ENCODE assay signal across 15 cellular contexts in genomic region chr15:77840962-77841361, GRCh38.
A peak's percentile ranks its signal among the peaks of the same experiment; 100 is the strongest.
DNase-seq lines count a peak whose midpoint lies in the region; ATAC-seq and TF ChIP-seq lines count a peak whose summit lies in the region.
"Had no signal": no experiment of that assay in that cellular context is flagged by ENCODE, and none has a peak within 500 bp of the region (broad histone marks: within the 10 kb centered on the region; RNA-seq: fewer than 3 reads in every experiment).

No MANE protein-coding gene starts in this region.

- CTCF ChIA-PET in BJ (lab: Yijun Ruan, JAX): interaction anchor here (0.9 kb wide), 1 partner anchor 19 kb away, joined by 3 read pairs; no protein-coding TSS in a partner anchor

- H3K27me3 Mint-ChIP-seq in activated T-cell treated with anti-CD3 and anti-CD28 coated beads, Interleukin-2, amount 50 U/mL, for 24 hours: peaks cover 25% of the 10 kb centered on the region

- WGBS in lung, 2 donors: 50 to 71% methylated on average over 9 of the region's 9 CpGs

- H3K9me3 Mint-ChIP-seq in activated T-cell treated with anti-CD3 and anti-CD28 coated beads, Interleukin-2, amount 50 U/mL, for 24 hours: peaks cover 3% of the 10 kb centered on the region
- H3K9me3 Mint-ChIP-seq: T-helper 2 cell treated with Interferon-gamma antibody and Interleukin-4, amounts not matched to agents 5 μg/mL and 100 μg/mL, for 36 hours had no signal

- ATAC-seq in lung (ENCODE audit: insufficient read depth, low FRiP score) (peak; percentile 65), HG02610 (IDR thresholded peaks at IDR 0.05; ENCODE audit: unreplicated experiment) (no peak)
- ATAC-seq: HepG2 had no signal

- H3K27me3 ChIP-seq in BJ (ENCODE audit: control insufficient read depth, insufficient read depth, low read length) (peaks cover 19% of the 10 kb centered on the region), MG63 (peaks cover 2% of the 10 kb centered on the region; the same call in 1 of the 2 replicates), lung (ENCODE audit: control insufficient read depth, insufficient read depth) (no peaks in the 10 kb centered on the region)
- H3K27me3 ChIP-seq: adrenal gland had no signal

- no peaks in the 10 kb centered on the region for H3K4me1 Mint-ChIP-seq in activated T-cell treated with anti-CD3 and anti-CD28 coated beads, Interleukin-2, amount 50 U/mL, for 24 hours (ENCODE audit: low read depth)
- H3K4me1 Mint-ChIP-seq: CD4-positive, CD25-positive, alpha-beta regulatory T cell had no signal

- no peak overlapping the region for H3K27ac Mint-ChIP-seq in activated T-cell treated with anti-CD3 and anti-CD28 coated beads, Interleukin-2, amount 50 U/mL, for 24 hours
- H3K27ac Mint-ChIP-seq: CD4-positive, CD25-positive, alpha-beta regulatory T cell; nephron; T-helper 2 cell treated with Interferon-gamma antibody and Interleukin-4, amounts not matched to agents 5 μg/mL and 100 μg/mL, for 36 hours had no signal

- no peaks in the 10 kb centered on the region for H3K36me3 ChIP-seq in BJ (ENCODE audit: control insufficient read depth, insufficient read depth, low read length)
- no peaks in the 10 kb centered on the region for H3K36me3 ChIP-seq in MG63
- H3K36me3 ChIP-seq in lung (ENCODE audit: control insufficient read depth in 2 of 2, insufficient read depth in 2 of 2, low read length in 2 of 2): no peaks in the 10 kb centered on the region
- H3K36me3 ChIP-seq: adrenal gland had no signal

- no peak overlapping the region for H3K4me3 Mint-ChIP-seq in activated T-cell treated with anti-CD3 and anti-CD28 coated beads, Interleukin-2, amount 50 U/mL, for 24 hours
- H3K4me3 Mint-ChIP-seq: CD4-positive, CD25-positive, alpha-beta regulatory T cell; nephron; T-helper 2 cell treated with Interferon-gamma antibody and Interleukin-4, amounts not matched to agents 5 μg/mL and 100 μg/mL, for 36 hours had no signal

- no peaks in the 10 kb centered on the region for H3K4me1 ChIP-seq in lung (ENCODE audit: control insufficient read depth in 2 of 2, insufficient read depth in 2 of 2, low read length in 2 of 2)
- H3K4me1 ChIP-seq: adrenal gland had no signal

- POLR2A ChIA-PET in BJ (lab: Charles Lee): no interaction called here

- peaks cover 3% of the 10 kb centered on the region; the same call in 1 of the 2 replicates for H3K9me3 ChIP-seq in MG63
- peaks cover 0 to 2% of the 10 kb centered on the region in 2 donors for H3K9me3 ChIP-seq in lung (ENCODE audit: control insufficient read depth in 2 of 2, insufficient read depth in 1 of 2, low read length in 1 of 2)
- H3K9me3 ChIP-seq: adrenal gland had no signal

- TF ChIP-seq CTCF in BJ (IDR thresholded peaks at IDR 0.05; ENCODE audit: insufficient read depth, low read depth, low read length): no peak
- no peak for TF ChIP-seq CTCF in cardiac fibroblast (IDR thresholded peaks at IDR 0.05; ENCODE audit: low read depth, low read length)
- no peak for TF ChIP-seq CTCF in lung (IDR thresholded peaks at IDR 0.05; ENCODE audit: control extremely low read depth, extremely low read depth)

- no peak overlapping the region for H3K4me3 ChIP-seq in BJ (ENCODE audit: low read depth, low read length)
- no peak overlapping the region for H3K4me3 ChIP-seq in MG63
- H3K4me3 ChIP-seq in cardiac fibroblast (replicated peaks in 1 of 2; ENCODE audit: low read depth in 2 of 2, low read length in 2 of 2): no peak overlapping the region
- no peak overlapping the region for H3K4me3 ChIP-seq in lung
- H3K4me3 ChIP-seq: adrenal gland had no signal

- H3K36me3 Mint-ChIP-seq in activated T-cell treated with anti-CD3 and anti-CD28 coated beads, Interleukin-2, amount 50 U/mL, for 24 hours (ENCODE audit: low read depth): no peaks in the 10 kb centered on the region
- H3K36me3 Mint-ChIP-seq: CD4-positive, CD25-positive, alpha-beta regulatory T cell had no signal

- no peak overlapping the region for H3K27ac ChIP-seq in lung (ENCODE audit: low read depth in 1 of 2, low read length in 1 of 2)
- H3K27ac ChIP-seq: adrenal gland had no signal

- DNase-seq in BJ (ENCODE audit: low read depth): peak; percentile 13
- DNase-seq in MG63: peak; percentile 68
- DNase-seq in cardiac fibroblast (ENCODE audit: low read depth in 2 of 2): peak; percentile 48 to 89
- peak; percentile 37 for DNase-seq in lung (ENCODE audit: low spot score)
- no peak for DNase-seq in activated T-cell treated with anti-CD3 and anti-CD28 coated beads, Interleukin-2, amount 50 U/mL, for 24 hours
- no peak for DNase-seq in NCI-H526 (lab: John Stamatoyannopoulos, UW)
- no peak for DNase-seq in DMS79 treated with DMSO at 0.1 percent for 48 hours (lab: John Stamatoyannopoulos, UW)
- DNase-seq: CD4-positive, CD25-positive, alpha-beta regulatory T cell; NCI-H1694 treated with DMSO at 0.1 percent for 48 hours; stimulated activated CD4-positive, alpha-beta T cell treated with anti-CD3 and anti-CD28 coated beads, Interleukin-15, amount 100 ng/mL, for 24 hours had no signal

Comparison
In these comparisons a context has a peak if more than half of its experiments do, and no peak if none do; other contexts are left out.
1. DNase-seq: peak in BJ (single experiment), MG63 (single experiment), cardiac fibroblast (2 of 2) and lung (single experiment); none in activated T-cell treated with anti-CD3 and anti-CD28 coated beads, Interleukin-2, amount 50 U/mL, for 24 hours (single experiment), NCI-H526 (0 of 2) and DMS79 treated with DMSO at 0.1 percent for 48 hours (single experiment).